In genomic region chr3:59566481-59566975, GRCh38 we compare ENCODE assay signal across 12 cellular contexts.
DNase-seq lines count a peak whose midpoint lies in the region; ATAC-seq, FAIRE-seq and TF ChIP-seq lines count a peak whose summit lies in the region.
"Had no signal": no experiment of that assay in that cellular context is flagged by ENCODE, and none has a peak within 500 bp of the region (broad histone marks: within the 10 kb centered on the region; RNA-seq: fewer than 3 reads in every experiment).

No MANE protein-coding gene starts in this region.

- H3K4me3 ChIP-seq in GM06990 (replicated peaks; ENCODE audit: low read depth, low read length) = no peak overlapping the region
- H3K4me3 ChIP-seq in suprapubic skin = no peak overlapping the region
- H3K4me3 ChIP-seq in upper lobe of right lung = no peak overlapping the region
- H3K4me3 ChIP-seq: esophagus squamous epithelium, SJSA1 had no signal

- H3K27ac ChIP-seq in suprapubic skin (no peak overlapping the region), upper lobe of right lung (no peak overlapping the region)
- H3K27ac ChIP-seq: SJSA1 had no signal

- no peak for TF ChIP-seq EP300 in suprapubic skin (IDR thresholded peaks at IDR 0.05)

- H3K36me3 ChIP-seq in GM06990 (ENCODE audit: control insufficient read depth, insufficient read depth, low read length) (no peaks in the 10 kb centered on the region), suprapubic skin (no peaks in the 10 kb centered on the region), upper lobe of right lung (no peaks in the 10 kb centered on the region)
- H3K36me3 ChIP-seq: esophagus squamous epithelium, SJSA1 had no signal

- TF ChIP-seq CTCF in GM06990 (IDR thresholded peaks at IDR 0.05; ENCODE audit: insufficient read depth, low read length, poor library complexity, severe bottlenecking) (no peak), suprapubic skin (IDR thresholded peaks at IDR 0.05) (no peak), upper lobe of right lung (IDR thresholded peaks at IDR 0.05) (no peak)

- peak; percentile 75 for FAIRE-seq in RCC 7860 (lab: Jason Lieb, UNC)

- 62% methylated on average over 6 of the region's 6 CpGs for WGBS in suprapubic skin

- DNase-seq in GM06990 (ENCODE audit: extremely low read depth, insufficient read length) = peak; percentile 75
- peak; percentile 64 for DNase-seq in RCC 7860 (ENCODE audit: low spot score)
- DNase-seq in NCI-H1417 (lab: John Stamatoyannopoulos, UW) = no peak
- no peak for DNase-seq in DMS 273 (lab: John Stamatoyannopoulos, UW; ENCODE audit: unreplicated experiment)
- DNase-seq in suprapubic skin (ENCODE audit: low spot score in 2 of 2) = no peak
- no peak for DNase-seq in upper lobe of right lung
- DNase-seq: DND-41; esophagus squamous epithelium; stimulated activated CD4-positive, alpha-beta T cell treated with anti-CD3 and anti-CD28 coated beads, Interleukin-4, amount 100 ng/mL, for 1 hour had no signal

- H3K4me1 ChIP-seq in suprapubic skin (peaks cover 6% of the 10 kb centered on the region), upper lobe of right lung (no peaks in the 10 kb centered on the region)

- H3K27me3 ChIP-seq in GM06990 (replicated peaks; ENCODE audit: control insufficient read depth, insufficient read depth, low read length) (no peaks in the 10 kb centered on the region), suprapubic skin (no peaks in the 10 kb centered on the region), upper lobe of right lung (no peaks in the 10 kb centered on the region)
- H3K27me3 ChIP-seq: SJSA1 had no signal

- intact Hi-C loops in upper lobe of right lung (cut with DNase I) = no loop called here

- no peak for TF ChIP-seq POLR2A in suprapubic skin (IDR thresholded peaks at IDR 0.05)

- ATAC-seq in GM18909 (IDR thresholded peaks at IDR 0.05; ENCODE audit: poor library complexity, unreplicated experiment) (peak; percentile 99), HG02798 (IDR thresholded peaks at IDR 0.05; ENCODE audit: poor library complexity, unreplicated experiment) (peak; percentile 99), upper lobe of right lung (no peak)

- H3K9me3 ChIP-seq in suprapubic skin = no peaks in the 10 kb centered on the region
- no peaks in the 10 kb centered on the region for H3K9me3 ChIP-seq in upper lobe of right lung
- H3K9me3 ChIP-seq: esophagus squamous epithelium, SJSA1 had no signal

Comparison
In these comparisons a context has a peak if more than half of its experiments do, and no peak if none do; other contexts are left out.
1. DNase-seq: peak in GM06990 (single experiment) and RCC 7860 (single experiment); none in NCI-H1417 (0 of 3), DMS 273 (single experiment), suprapubic skin (0 of 2) and upper lobe of right lung (single experiment).